In the genomic region with DNA sequence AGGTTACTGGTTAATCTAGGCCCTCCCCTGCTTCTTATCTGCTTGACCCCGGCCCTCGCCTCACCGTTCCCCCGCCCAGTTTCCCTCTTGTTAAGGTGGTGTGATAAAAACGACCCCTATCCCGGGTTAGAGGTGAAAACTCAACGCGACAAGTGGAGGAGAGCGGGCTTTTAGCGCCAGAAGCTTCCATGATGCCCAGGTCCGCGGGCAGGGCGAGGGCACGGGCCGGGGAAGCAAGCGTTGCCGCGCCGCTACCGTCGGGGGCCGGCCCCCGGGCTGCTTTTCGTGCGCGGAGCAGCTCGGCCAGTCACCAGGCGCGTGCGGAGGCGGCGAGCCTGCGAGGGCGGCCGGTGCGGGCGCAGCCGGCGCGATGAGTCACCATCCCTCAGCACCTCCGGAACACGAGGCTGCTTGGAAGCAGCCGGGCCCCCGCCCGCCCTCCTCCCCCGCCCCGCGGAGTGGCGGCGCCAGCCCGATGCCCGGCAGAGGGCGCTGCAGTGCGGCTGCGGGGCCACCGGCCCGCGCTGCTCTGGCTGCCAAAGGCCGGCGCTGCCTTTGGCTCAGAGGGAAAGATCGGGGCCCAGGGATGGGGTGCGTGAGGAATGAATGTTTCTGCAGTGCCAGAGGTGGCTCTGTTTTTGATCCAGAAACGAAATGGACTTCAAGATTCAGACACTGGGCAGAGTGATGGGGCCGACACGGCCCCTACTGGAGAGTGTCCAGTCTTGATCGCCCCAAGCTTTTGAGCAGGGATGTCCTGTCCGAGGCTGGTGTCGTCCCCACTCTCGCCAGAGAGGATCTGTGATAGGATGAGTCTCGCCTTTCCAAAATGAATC, we compare ENCODE assay signal across 1 cellular context.
TF ChIP-seq lines count a peak whose summit lies in the region.

No MANE protein-coding gene starts in this region.

TF ChIP-seq in HepG2, 621 proteins besides CTCF, POLR2A, EP300 and RAD21 (continued from another document and continues in another):
- TF ChIP-seq, protein P1, sequence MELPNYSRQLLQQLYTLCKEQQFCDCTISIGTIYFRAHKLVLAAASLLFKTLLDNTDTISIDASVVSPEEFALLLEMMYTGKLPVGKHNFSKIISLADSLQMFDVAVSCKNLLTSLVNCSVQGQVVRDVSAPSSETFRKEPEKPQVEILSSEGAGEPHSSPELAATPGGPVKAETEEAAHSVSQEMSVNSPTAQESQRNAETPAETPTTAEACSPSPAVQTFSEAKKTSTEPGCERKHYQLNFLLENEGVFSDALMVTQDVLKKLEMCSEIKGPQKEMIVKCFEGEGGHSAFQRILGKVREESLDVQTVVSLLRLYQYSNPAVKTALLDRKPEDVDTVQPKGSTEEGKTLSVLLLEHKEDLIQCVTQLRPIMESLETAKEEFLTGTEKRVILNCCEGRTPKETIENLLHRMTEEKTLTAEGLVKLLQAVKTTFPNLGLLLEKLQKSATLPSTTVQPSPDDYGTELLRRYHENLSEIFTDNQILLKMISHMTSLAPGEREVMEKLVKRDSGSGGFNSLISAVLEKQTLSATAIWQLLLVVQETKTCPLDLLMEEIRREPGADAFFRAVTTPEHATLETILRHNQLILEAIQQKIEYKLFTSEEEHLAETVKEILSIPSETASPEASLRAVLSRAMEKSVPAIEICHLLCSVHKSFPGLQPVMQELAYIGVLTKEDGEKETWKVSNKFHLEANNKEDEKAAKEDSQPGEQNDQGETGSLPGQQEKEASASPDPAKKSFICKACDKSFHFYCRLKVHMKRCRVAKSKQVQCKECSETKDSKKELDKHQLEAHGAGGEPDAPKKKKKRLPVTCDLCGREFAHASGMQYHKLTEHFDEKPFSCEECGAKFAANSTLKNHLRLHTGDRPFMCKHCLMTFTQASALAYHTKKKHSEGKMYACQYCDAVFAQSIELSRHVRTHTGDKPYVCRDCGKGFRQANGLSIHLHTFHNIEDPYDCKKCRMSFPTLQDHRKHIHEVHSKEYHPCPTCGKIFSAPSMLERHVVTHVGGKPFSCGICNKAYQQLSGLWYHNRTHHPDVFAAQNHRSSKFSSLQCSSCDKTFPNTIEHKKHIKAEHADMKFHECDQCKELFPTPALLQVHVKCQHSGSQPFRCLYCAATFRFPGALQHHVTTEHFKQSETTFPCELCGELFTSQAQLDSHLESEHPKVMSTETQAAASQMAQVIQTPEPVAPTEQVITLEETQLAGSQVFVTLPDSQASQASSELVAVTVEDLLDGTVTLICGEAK (IDR thresholded peaks at IDR 0.05), result no peak
- TF ChIP-seq, protein P1 (CRISPR knock-in tag; IDR thresholded peaks at IDR 0.05), result 0 out of 2 replicates have a peak, but pooled peaks have one; percentile 39
- TF ChIP-seq SALL1 (CRISPR knock-in tag; IDR thresholded peaks at IDR 0.05) (peak; percentile 69), ZNF678 (CRISPR knock-in tag; IDR thresholded peaks at IDR 0.05) (no peak), ISX (CRISPR knock-in tag; conservative IDR thresholded peaks at IDR 0.05) (no peak), ZNF367 (CRISPR knock-in tag; IDR thresholded peaks at IDR 0.05; ENCODE audit: borderline replicate concordance) (no peak; the same call in 1 of the 2 replicates), KLF12 (CRISPR knock-in tag; IDR thresholded peaks at IDR 0.05; ENCODE audit: borderline replicate concordance) (no peak), POLR2AphosphoS5 (IDR thresholded peaks at IDR 0.05; ENCODE audit: low read depth, low read length) (no peak), THAP11 (CRISPR knock-in tag; IDR thresholded peaks at IDR 0.05) (peak; percentile 28; the same call in 1 of the 2 replicates), NR1H2 (CRISPR knock-in tag; IDR thresholded peaks at IDR 0.05; ENCODE audit: borderline replicate concordance, low read depth) (no peak), IRF2 (CRISPR knock-in tag; IDR thresholded peaks at IDR 0.05) (no peak), IRX3 (CRISPR knock-in tag; IDR thresholded peaks at IDR 0.05; ENCODE audit: borderline replicate concordance, low read depth) (0 out of 2 replicates have a peak, but pooled peaks have one; percentile 66), HOXD1 (CRISPR knock-in tag; IDR thresholded peaks at IDR 0.05) (0 out of 2 replicates have a peak, but pooled peaks have one; percentile 41), KDM2A (CRISPR knock-in tag; IDR thresholded peaks at IDR 0.05; ENCODE audit: borderline replicate concordance, low read depth) (peak; percentile 49; the same call in 1 of the 2 replicates), HNF4A (CRISPR knock-in tag; IDR thresholded peaks at IDR 0.05) (no peak), ATF7-NPFF (CRISPR knock-in tag; IDR thresholded peaks at IDR 0.05; ENCODE audit: low read depth) (peak; percentile 79; the same call in 1 of the 2 replicates), ZBTB1 (CRISPR knock-in tag; IDR thresholded peaks at IDR 0.05; ENCODE audit: borderline replicate concordance) (no peak), NFKB2 (CRISPR knock-in tag; IDR thresholded peaks at IDR 0.05; ENCODE audit: borderline replicate concordance) (no peak), ZNF441 (CRISPR knock-in tag; IDR thresholded peaks at IDR 0.05; ENCODE audit: borderline replicate concordance) (peak; percentile 72; the same call in 1 of the 2 replicates), ZNF430 (CRISPR knock-in tag; IDR thresholded peaks at IDR 0.05) (peak; percentile 53; the same call in 1 of the 2 replicates), ZSCAN22 (CRISPR knock-in tag; IDR thresholded peaks at IDR 0.05) (no peak), ZNF256 (CRISPR knock-in tag; conservative IDR thresholded peaks at IDR 0.05) (no peak), PHF5A (CRISPR knock-in tag; IDR thresholded peaks at IDR 0.05; ENCODE audit: low read depth, unreplicated experiment) (no peak), ZNF260 (CRISPR knock-in tag; IDR thresholded peaks at IDR 0.05; ENCODE audit: borderline replicate concordance, low read depth) (no peak), RXRA (CRISPR knock-in tag; IDR thresholded peaks at IDR 0.05) (no peak), ZNF207 (IDR thresholded peaks at IDR 0.05; ENCODE audit: borderline replicate concordance) (no peak), PCBP2 (optimal IDR thresholded peaks at IDR 0.05; ENCODE audit: low read depth, low read length, poor library complexity, severe bottlenecking) (no peak), ZNF124 (CRISPR knock-in tag; IDR thresholded peaks at IDR 0.05) (no peak)
- TF ChIP-seq, protein P2, sequence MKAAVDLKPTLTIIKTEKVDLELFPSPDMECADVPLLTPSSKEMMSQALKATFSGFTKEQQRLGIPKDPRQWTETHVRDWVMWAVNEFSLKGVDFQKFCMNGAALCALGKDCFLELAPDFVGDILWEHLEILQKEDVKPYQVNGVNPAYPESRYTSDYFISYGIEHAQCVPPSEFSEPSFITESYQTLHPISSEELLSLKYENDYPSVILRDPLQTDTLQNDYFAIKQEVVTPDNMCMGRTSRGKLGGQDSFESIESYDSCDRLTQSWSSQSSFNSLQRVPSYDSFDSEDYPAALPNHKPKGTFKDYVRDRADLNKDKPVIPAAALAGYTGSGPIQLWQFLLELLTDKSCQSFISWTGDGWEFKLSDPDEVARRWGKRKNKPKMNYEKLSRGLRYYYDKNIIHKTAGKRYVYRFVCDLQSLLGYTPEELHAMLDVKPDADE (CRISPR knock-in tag; IDR thresholded peaks at IDR 0.05), result 0 out of 2 replicates have a peak, but pooled peaks have one; percentile 63
- TF ChIP-seq, protein P3, sequence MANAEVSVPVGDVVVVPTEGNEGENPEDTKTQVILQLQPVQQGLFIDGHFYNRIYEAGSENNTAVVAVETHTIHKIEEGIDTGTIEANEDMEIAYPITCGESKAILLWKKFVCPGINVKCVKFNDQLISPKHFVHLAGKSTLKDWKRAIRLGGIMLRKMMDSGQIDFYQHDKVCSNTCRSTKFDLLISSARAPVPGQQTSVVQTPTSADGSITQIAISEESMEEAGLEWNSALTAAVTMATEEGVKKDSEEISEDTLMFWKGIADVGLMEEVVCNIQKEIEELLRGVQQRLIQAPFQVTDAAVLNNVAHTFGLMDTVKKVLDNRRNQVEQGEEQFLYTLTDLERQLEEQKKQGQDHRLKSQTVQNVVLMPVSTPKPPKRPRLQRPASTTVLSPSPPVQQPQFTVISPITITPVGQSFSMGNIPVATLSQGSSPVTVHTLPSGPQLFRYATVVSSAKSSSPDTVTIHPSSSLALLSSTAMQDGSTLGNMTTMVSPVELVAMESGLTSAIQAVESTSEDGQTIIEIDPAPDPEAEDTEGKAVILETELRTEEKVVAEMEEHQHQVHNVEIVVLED (CRISPR knock-in tag; IDR thresholded peaks at IDR 0.05; ENCODE audit: borderline replicate concordance), result no peak
- TF ChIP-seq, protein P4, sequence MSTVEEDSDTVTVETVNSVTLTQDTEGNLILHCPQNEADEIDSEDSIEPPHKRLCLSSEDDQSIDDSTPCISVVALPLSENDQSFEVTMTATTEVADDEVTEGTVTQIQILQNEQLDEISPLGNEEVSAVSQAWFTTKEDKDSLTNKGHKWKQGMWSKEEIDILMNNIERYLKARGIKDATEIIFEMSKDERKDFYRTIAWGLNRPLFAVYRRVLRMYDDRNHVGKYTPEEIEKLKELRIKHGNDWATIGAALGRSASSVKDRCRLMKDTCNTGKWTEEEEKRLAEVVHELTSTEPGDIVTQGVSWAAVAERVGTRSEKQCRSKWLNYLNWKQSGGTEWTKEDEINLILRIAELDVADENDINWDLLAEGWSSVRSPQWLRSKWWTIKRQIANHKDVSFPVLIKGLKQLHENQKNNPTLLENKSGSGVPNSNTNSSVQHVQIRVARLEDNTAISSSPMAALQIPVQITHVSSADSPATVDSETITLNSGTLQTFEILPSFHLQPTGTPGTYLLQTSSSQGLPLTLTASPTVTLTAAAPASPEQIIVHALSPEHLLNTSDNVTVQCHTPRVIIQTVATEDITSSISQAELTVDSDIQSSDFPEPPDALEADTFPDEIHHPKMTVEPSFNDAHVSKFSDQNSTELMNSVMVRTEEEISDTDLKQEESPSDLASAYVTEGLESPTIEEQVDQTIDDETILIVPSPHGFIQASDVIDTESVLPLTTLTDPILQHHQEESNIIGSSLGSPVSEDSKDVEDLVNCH (CRISPR knock-in tag; IDR thresholded peaks at IDR 0.05), result no peak
- TF ChIP-seq, protein P5, sequence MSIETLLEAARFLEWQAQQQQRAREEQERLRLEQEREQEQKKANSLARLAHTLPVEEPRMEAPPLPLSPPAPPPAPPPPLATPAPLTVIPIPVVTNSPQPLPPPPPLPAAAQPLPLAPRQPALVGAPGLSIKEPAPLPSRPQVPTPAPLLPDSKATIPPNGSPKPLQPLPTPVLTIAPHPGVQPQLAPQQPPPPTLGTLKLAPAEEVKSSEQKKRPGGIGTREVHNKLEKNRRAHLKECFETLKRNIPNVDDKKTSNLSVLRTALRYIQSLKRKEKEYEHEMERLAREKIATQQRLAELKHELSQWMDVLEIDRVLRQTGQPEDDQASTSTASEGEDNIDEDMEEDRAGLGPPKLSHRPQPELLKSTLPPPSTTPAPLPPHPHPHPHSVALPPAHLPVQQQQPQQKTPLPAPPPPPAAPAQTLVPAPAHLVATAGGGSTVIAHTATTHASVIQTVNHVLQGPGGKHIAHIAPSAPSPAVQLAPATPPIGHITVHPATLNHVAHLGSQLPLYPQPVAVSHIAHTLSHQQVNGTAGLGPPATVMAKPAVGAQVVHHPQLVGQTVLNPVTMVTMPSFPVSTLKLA (IDR thresholded peaks at IDR 0.05), result no peak
- TF ChIP-seq, protein P6, sequence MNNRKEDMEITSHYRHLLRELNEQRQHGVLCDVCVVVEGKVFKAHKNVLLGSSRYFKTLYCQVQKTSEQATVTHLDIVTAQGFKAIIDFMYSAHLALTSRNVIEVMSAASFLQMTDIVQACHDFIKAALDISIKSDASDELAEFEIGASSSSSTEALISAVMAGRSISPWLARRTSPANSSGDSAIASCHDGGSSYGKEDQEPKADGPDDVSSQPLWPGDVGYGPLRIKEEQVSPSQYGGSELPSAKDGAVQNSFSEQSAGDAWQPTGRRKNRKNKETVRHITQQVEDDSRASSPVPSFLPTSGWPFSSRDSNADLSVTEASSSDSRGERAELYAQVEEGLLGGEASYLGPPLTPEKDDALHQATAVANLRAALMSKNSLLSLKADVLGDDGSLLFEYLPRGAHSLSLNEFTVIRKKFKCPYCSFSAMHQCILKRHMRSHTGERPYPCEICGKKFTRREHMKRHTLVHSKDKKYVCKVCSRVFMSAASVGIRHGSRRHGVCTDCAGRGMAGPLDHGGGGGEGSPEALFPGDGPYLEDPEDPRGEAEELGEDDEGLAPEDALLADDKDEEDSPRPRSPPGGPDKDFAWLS (CRISPR knock-in tag; IDR thresholded peaks at IDR 0.05; ENCODE audit: borderline replicate concordance), result no peak
- TF ChIP-seq, protein P7, sequence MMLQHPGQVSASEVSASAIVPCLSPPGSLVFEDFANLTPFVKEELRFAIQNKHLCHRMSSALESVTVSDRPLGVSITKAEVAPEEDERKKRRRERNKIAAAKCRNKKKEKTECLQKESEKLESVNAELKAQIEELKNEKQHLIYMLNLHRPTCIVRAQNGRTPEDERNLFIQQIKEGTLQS (CRISPR knock-in tag; IDR thresholded peaks at IDR 0.05), result peak; percentile 93
- TF ChIP-seq, protein P8, sequence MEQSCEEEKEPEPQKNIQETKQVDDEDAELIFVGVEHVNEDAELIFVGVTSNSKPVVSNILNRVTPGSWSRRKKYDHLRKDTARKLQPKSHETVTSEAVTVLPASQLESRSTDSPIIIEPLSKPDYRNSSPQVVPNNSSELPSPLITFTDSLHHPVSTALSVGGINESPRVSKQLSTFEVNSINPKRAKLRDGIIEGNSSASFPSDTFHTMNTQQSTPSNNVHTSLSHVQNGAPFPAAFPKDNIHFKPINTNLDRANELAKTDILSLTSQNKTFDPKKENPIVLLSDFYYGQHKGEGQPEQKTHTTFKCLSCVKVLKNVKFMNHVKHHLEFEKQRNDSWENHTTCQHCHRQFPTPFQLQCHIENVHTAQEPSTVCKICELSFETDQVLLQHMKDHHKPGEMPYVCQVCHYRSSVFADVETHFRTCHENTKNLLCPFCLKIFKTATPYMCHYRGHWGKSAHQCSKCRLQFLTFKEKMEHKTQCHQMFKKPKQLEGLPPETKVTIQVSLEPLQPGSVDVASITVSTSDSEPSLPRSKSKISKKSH (CRISPR knock-in tag; IDR thresholded peaks at IDR 0.05; ENCODE audit: borderline replicate concordance), result no peak
